Comparison of ENCODE assay signal across 8 cellular contexts in the genomic region with DNA sequence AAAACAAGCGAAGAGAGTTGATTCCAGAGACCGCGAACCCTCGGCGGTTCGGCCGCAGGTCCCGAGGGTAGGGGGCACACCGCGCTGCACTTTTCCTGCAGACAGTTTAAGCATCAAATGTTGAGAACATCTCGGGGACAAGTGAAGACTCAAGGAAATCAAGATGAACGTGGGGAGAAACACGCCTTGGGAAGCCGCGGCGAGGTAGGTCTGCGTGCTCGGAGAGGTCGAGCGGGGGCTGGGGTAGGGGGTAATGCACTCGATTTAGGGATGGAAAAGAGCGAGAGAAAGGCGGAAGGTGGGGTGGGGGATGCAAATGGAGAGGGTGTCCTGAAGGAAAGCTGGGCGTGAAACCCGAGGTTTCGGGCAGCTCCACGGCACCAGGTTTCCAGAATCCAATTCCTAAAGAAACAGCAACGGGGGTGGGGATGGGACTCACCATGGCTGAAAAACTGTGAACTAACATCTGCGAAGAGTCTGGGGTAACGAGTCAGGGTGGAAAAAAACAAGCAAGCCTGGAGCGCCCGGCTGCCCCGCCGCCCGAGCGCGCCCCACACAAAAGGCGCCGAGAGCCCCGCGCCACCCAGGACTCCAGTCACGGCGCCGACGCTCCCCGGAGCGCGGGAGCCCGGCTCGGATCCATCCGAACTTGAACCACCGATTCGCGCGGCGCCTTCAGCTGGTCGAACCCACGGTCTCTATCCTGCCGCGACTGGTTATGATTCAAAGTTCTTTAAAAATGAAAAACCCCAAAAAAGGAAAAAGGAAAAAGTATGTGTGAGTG. TPM values are rescaled to one million over a fixed set of nuclear protein-coding genes. Genes with fewer than 3 reads are reported as not detected.
DNase-seq lines count a peak whose midpoint lies in the region; ATAC-seq and TF ChIP-seq lines count a peak whose summit lies in the region.

No MANE protein-coding gene starts in this region.

- H3K27me3 Mint-ChIP-seq in activated B cell treated with CpG ODN at 0.5 μM for 24 hours = peaks cover 65% of the 10 kb centered on the region
- H3K27me3 Mint-ChIP-seq in stimulated activated naive B cell treated with anti-CD40 and anti-IgM and Interleukin-4, amounts not matched to agents 10 μg/mL and 1 μg/mL and 100 μg/mL, for 72 hours = peaks cover 82 to 90% of the 10 kb centered on the region in 2 donors

- peaks cover 11% of the 10 kb centered on the region for H3K9me3 Mint-ChIP-seq in activated B cell treated with CpG ODN at 0.5 μM for 24 hours
- H3K9me3 Mint-ChIP-seq in stimulated activated naive B cell treated with anti-CD40 and anti-IgM and Interleukin-4, amounts not matched to agents 10 μg/mL and 1 μg/mL and 100 μg/mL, for 72 hours = peaks cover 14% of the 10 kb centered on the region in 2 donors

- peaks cover 22% of the 10 kb centered on the region for H3K4me1 Mint-ChIP-seq in activated B cell treated with CpG ODN at 0.5 μM for 24 hours
- H3K4me1 Mint-ChIP-seq in stimulated activated naive B cell treated with anti-CD40 and anti-IgM and Interleukin-4, amounts not matched to agents 10 μg/mL and 1 μg/mL and 100 μg/mL, for 72 hours = peaks cover 30 to 56% of the 10 kb centered on the region in 2 donors

- CTCF ChIA-PET in activated B cell treated with CpG ODN at 0.5 μM for 24 hours (lab: Charles Lee) = no interaction called here

- peak overlapping the region; percentile 37 for H3K4me3 ChIP-seq in iPS-11a (ENCODE audit: low read depth, low read length)

- intact Hi-C loops in activated B cell treated with CpG ODN at 0.5 μM for 24 hours (cut with micrococcal nuclease) = loop anchor here (2.0 to 5.0 kb wide), 2 partner anchors 13 to 476 kb away; partner anchors contain the start of gene SYCP2L

- ATAC-seq in activated B cell treated with CpG ODN at 0.5 μM for 24 hours (ENCODE audit: low read depth) = no peak
- ATAC-seq in stimulated activated naive B cell treated with anti-CD40 and anti-IgM and Interleukin-4, amounts not matched to agents 10 μg/mL and 1 μg/mL and 100 μg/mL, for 72 hours (replicated peaks) = peak; percentile 12 to 21

- POLR2A ChIA-PET in activated B cell treated with CpG ODN at 0.5 μM for 24 hours (lab: Charles Lee) = no interaction called here

- peak; percentile 16 for DNase-seq in activated CD4-positive, alpha-beta T cell treated with anti-CD3 and anti-CD28 coated beads for 48 hours
- DNase-seq in activated CD4-positive, alpha-beta T cell treated with anti-CD3 and anti-CD28 coated beads, Interleukin-2, amount 50 U/mL, for 48 hours = no peak
- DNase-seq in activated B cell treated with CpG ODN at 0.5 μM for 24 hours (no peak), germinal center (ENCODE audit: low spot score) (no peak), middle frontal gyrus (ENCODE audit: extremely low spot score, low spot score) (no peak), SKM-1 treated with dmso at 0.1 percent for 144 hours (lab: John Stamatoyannopoulos, UW; ENCODE audit: unreplicated experiment) (no peak)
- no peak for DNase-seq in stimulated activated naive B cell treated with anti-CD40 and anti-IgM and Interleukin-4, amounts not matched to agents 10 μg/mL and 1 μg/mL and 100 μg/mL, for 72 hours

- TF ChIP-seq CTCF in activated B cell treated with CpG ODN at 0.5 μM for 24 hours (IDR thresholded peaks at IDR 0.05) = no peak

- H3K4me3 Mint-ChIP-seq in activated B cell treated with CpG ODN at 0.5 μM for 24 hours = peak overlapping the region; percentile 92
- H3K4me3 Mint-ChIP-seq in stimulated activated naive B cell treated with anti-CD40 and anti-IgM and Interleukin-4, amounts not matched to agents 10 μg/mL and 1 μg/mL and 100 μg/mL, for 72 hours = peak overlapping the region; percentile 90 to 96

- H3K36me3 Mint-ChIP-seq in activated B cell treated with CpG ODN at 0.5 μM for 24 hours (ENCODE audit: low read depth) = peaks cover 11% of the 10 kb centered on the region
- H3K36me3 Mint-ChIP-seq in stimulated activated naive B cell treated with anti-CD40 and anti-IgM and Interleukin-4, amounts not matched to agents 10 μg/mL and 1 μg/mL and 100 μg/mL, for 72 hours = peaks cover 19 to 36% of the 10 kb centered on the region in 2 donors

- H3K27ac Mint-ChIP-seq in activated B cell treated with CpG ODN at 0.5 μM for 24 hours = no peak overlapping the region
- H3K27ac Mint-ChIP-seq in stimulated activated naive B cell treated with anti-CD40 and anti-IgM and Interleukin-4, amounts not matched to agents 10 μg/mL and 1 μg/mL and 100 μg/mL, for 72 hours = peak overlapping the region; percentile 89

RNA-seq across cellular contexts. Expression of gene TFAP2A, which starts 3.6 kb away (rescaled TPM):
- total RNA-seq in activated B cell treated with CpG ODN at 0.5 μM for 24 hours = not detected in 2 replicates
